In genomic region chr7:106111671-106112117, GRCh38 we compare ENCODE assay signal across 8 cellular contexts. TPM values are rescaled to one million over a fixed set of nuclear protein-coding genes. Genes with fewer than 3 reads are reported as not detected.
DNase-seq lines count a peak whose midpoint lies in the region; ATAC-seq and TF ChIP-seq lines count a peak whose summit lies in the region.

No MANE protein-coding gene starts in this region.

- ATAC-seq in GM18508 (IDR thresholded peaks at IDR 0.05; ENCODE audit: insufficient read depth, unreplicated experiment), result peak; percentile 1
- peak; percentile 30 for ATAC-seq in HG02973 (IDR thresholded peaks at IDR 0.05; ENCODE audit: unreplicated experiment)
- peak; percentile 55 to 86 (median 79) for ATAC-seq in heart left ventricle

- intact Hi-C loops in heart left ventricle (cut with DNase I), result loop anchor here (1.0 to 5.0 kb wide), 7 partner anchors 39 to 55 kb away; no protein-coding TSS in a partner anchor
- intact Hi-C loops in prostate gland (cut with DNase I), result loop anchor here (2.0 kb wide), 1 partner anchor 47 kb away; no protein-coding TSS in a partner anchor

- TF ChIP-seq POLR2A in heart left ventricle (IDR thresholded peaks at IDR 0.05), result no peak
- no peak for TF ChIP-seq POLR2A in prostate gland (IDR thresholded peaks at IDR 0.05)

- peak overlapping the region; percentile 93 to 100 (median 98) for H3K27ac ChIP-seq in heart left ventricle
- H3K27ac ChIP-seq in prostate gland, result peak overlapping the region; percentile 96 to 98

- peak overlapping the region; percentile 89 for H3K27ac Mint-ChIP-seq in activated naive CD8-positive, alpha-beta T cell

- no peaks in the 10 kb centered on the region for H3K36me3 Mint-ChIP-seq in activated naive CD8-positive, alpha-beta T cell

- 0 to 2% (median 0%) methylated on average over 14 to 51 of the region's 51 CpGs for WGBS in heart left ventricle, 4 donors
- under 1% methylated on average over 44 of the region's 51 CpGs for WGBS in prostate gland

- H3K4me1 ChIP-seq in heart left ventricle (peaks cover 0 to 44% (median 30%) of the 10 kb centered on the region in 12 donors), prostate gland (replicated peaks) (peaks cover 2% of the 10 kb centered on the region)

- no peaks in the 10 kb centered on the region for H3K9me3 Mint-ChIP-seq in activated naive CD8-positive, alpha-beta T cell (ENCODE audit: low read depth)

- DNase-seq in AG09319 (ENCODE audit: extremely low read depth, low read depth) (peak; percentile 36), NCI-H2171 treated with DMSO at 0.1 percent for 48 hours (lab: John Stamatoyannopoulos, UW) (peak; percentile 67), heart left ventricle (peak; percentile 78 to 89 (median 81)), prostate gland (ENCODE audit: low spot score) (no peak), SK-N-DZ (ENCODE audit: low spot score) (no peak)

- H3K27me3 ChIP-seq in heart left ventricle (no peaks in the 10 kb centered on the region), prostate gland (replicated peaks; ENCODE audit: insufficient read depth) (no peaks in the 10 kb centered on the region)

- peak overlapping the region; percentile 48 to 94 (median 76) for H3K4me3 ChIP-seq in heart left ventricle
- H3K4me3 ChIP-seq in prostate gland, result peak overlapping the region; percentile 76 to 87

- TF ChIP-seq CTCF in AG09319 (IDR thresholded peaks at IDR 0.05; ENCODE audit: low read depth, low read length) (no peak), heart left ventricle (IDR thresholded peaks at IDR 0.05) (no peak), prostate gland (IDR thresholded peaks at IDR 0.05) (peak in 1 of 4 experiments; percentile 10)

- peaks cover 72% of the 10 kb centered on the region for H3K4me1 Mint-ChIP-seq in activated naive CD8-positive, alpha-beta T cell (ENCODE audit: low read depth)

- peaks cover 0 to under 1% (median 0%) of the 10 kb centered on the region in 9 donors for H3K36me3 ChIP-seq in heart left ventricle
- H3K36me3 ChIP-seq in prostate gland, result no peaks in the 10 kb centered on the region

- peak overlapping the region; percentile 93 for H3K4me3 Mint-ChIP-seq in activated naive CD8-positive, alpha-beta T cell

- H3K9me3 ChIP-seq in heart left ventricle, result no peaks in the 10 kb centered on the region
- H3K9me3 ChIP-seq in prostate gland, result no peaks in the 10 kb centered on the region

- H3K27me3 Mint-ChIP-seq in activated naive CD8-positive, alpha-beta T cell, result no peaks in the 10 kb centered on the region

RNA-seq across cellular contexts. Expression of gene SYPL1, which starts 0.4 kb away (rescaled TPM):
- 10 to 100 TPM; 71.7 to 99.8 (median 78.5) TPM for total RNA-seq in heart left ventricle
- polyA plus RNA-seq in heart left ventricle, result 10 to 100 TPM; 70.6 to 93.4 TPM
- 100 to 1,000 TPM in 1 of 2 donors, 10 to 100 TPM in 1; 87.9 to 132 TPM for total RNA-seq in prostate gland
- polyA plus RNA-seq in SK-N-DZ (2014; cell fraction: cytosol; rRNA removed), result 14.6 and 15.3 TPM in 2 replicates
- 11.6 and 12.3 TPM in 2 replicates for polyA plus RNA-seq in SK-N-DZ (2014; cell fraction: nucleus; rRNA removed)

Comparison
In these comparisons a context has a peak if more than half of its experiments do, and no peak if none do; other contexts are left out.
1. DNase-seq: peak in AG09319 (single experiment), NCI-H2171 treated with DMSO at 0.1 percent for 48 hours (single experiment) and heart left ventricle (5 of 5); none in prostate gland (single experiment) and SK-N-DZ (single experiment).
2. ATAC-seq: peak in every context shown above with its lines; median percentile 79 in heart left ventricle; 30 in HG02973; 1 in GM18508.